16 cellular contexts compared by ENCODE assay signal in genomic region chr11:64276653-64277431, GRCh38. TPM values are rescaled to one million over a fixed set of nuclear protein-coding genes. Genes with fewer than 3 reads are reported as not detected.
A peak's percentile ranks its signal among the peaks of the same experiment; 100 is the strongest.
DNase-seq lines count a peak whose midpoint lies in the region; ATAC-seq, FAIRE-seq and TF ChIP-seq lines count a peak whose summit lies in the region.
"Had no signal": no experiment of that assay in that cellular context is flagged by ENCODE, and none has a peak within 500 bp of the region (broad histone marks: within the 10 kb centered on the region; RNA-seq: fewer than 3 reads in every experiment).

No MANE protein-coding gene starts in this region.

- 47% methylated on average over 15 of the region's 17 CpGs for WGBS in A549 (ENCODE audit: missing lambda C conversion rate)

- DNase-seq in A549 (ENCODE audit: low read depth in 1 of 2, low spot score in 1 of 2), result peak; percentile 44 to 81
- DNase-seq in HUDEP-2 (lab: John Stamatoyannopoulos, UW; ENCODE audit: unreplicated experiment in 76 of 76), result peak in 42 of 76 experiments; percentile 17 to 66 (median 40)
- peak; percentile 81 for DNase-seq in cerebellum (ENCODE audit: low spot score)
- no peak for DNase-seq in neural crest cell (ENCODE audit: low read depth, low spot score)
- no peak for DNase-seq in Kasumi-1 (lab: John Stamatoyannopoulos, UW)
- DNase-seq in SW 1271 (lab: John Stamatoyannopoulos, UW), result no peak
- no peak for DNase-seq in islet precursor cell
- DNase-seq: activated T-cell treated with anti-CD3 and anti-CD28 coated beads, Interleukin-2, amount 50 U/mL, for 4 hours; amniotic stem cell; effector memory CD4-positive, alpha-beta T cell; glutamatergic neuron; left cardiac atrium; nephron progenitor cell; NK-92 treated with Interleukin-12 subunit alpha and Interleukin-12 subunit beta, amount 100 ng/mL, for 24 hours; testis had no signal

- H3K4me3 ChIP-seq in A549, result no peak overlapping the region
- H3K4me3 ChIP-seq: testis had no signal

- H3K36me3 Mint-ChIP-seq in neural crest cell (ENCODE audit: low read depth), result no peaks in the 10 kb centered on the region

- peaks cover 8% of the 10 kb centered on the region for H3K4me1 Mint-ChIP-seq in neural crest cell

- ATAC-seq in A549 (peak; percentile 88 to 91), GM21367 (IDR thresholded peaks at IDR 0.05; ENCODE audit: unreplicated experiment) (no peak)
- ATAC-seq: activated T-cell treated with anti-CD3 and anti-CD28 coated beads, Interleukin-2, amount 50 U/mL, for 4 hours had no signal

- H3K27ac Mint-ChIP-seq in neural crest cell (ENCODE audit: unreplicated experiment), result no peak overlapping the region
- H3K27ac Mint-ChIP-seq: nephron progenitor cell had no signal

- peak overlapping the region; percentile 9 for H3K4me3 Mint-ChIP-seq in neural crest cell
- H3K4me3 Mint-ChIP-seq: activated T-cell treated with anti-CD3 and anti-CD28 coated beads, Interleukin-2, amount 50 U/mL, for 4 hours; nephron progenitor cell had no signal

- H3K9me3 Mint-ChIP-seq in neural crest cell, result no peaks in the 10 kb centered on the region
- H3K9me3 Mint-ChIP-seq: activated T-cell treated with anti-CD3 and anti-CD28 coated beads, Interleukin-2, amount 50 U/mL, for 4 hours; nephron progenitor cell had no signal

- CTCF ChIA-PET in A549 (lab: Yijun Ruan, JAX), result interaction anchor here (0.7 to 20.5 kb wide), 17 partner anchors 8 to 80 kb away, joined by 3 to 448 read pairs (median 3); partner anchors contain the start of genes CATSPERZ, ESRRA, PLCB3 and PPP1R14B

- H3K4me2 ChIP-seq in A549, result peak overlapping the region; percentile 56

- no peaks in the 10 kb centered on the region for H3K27me3 Mint-ChIP-seq in neural crest cell (ENCODE audit: low read depth)

- no peak for TF ChIP-seq RAD21 in A549 (conservative IDR thresholded peaks at IDR 0.05 in 1 of 2, IDR thresholded peaks at IDR 0.05 in 1 of 2)

- H3K27ac ChIP-seq in A549, result peak overlapping the region; percentile 65 to 84
- H3K27ac ChIP-seq: testis had no signal

- POLR2A ChIA-PET in A549 (lab: Yijun Ruan, JAX), result interaction anchor here (0.7 to 1.7 kb wide), 8 partner anchors 8 to 55 kb away, joined by 4 to 11 read pairs (median 6); partner anchors contain the start of genes CATSPERZ, FKBP2, PRDX5 and TRMT112

- no peak for TF ChIP-seq POLR2A in A549 (IDR thresholded peaks at IDR 0.05; ENCODE audit: low read length)

- FAIRE-seq in A549 (lab: Jason Lieb, UNC), result no peak

- no peak for TF ChIP-seq CTCF in A549 (IDR thresholded peaks at IDR 0.05)
- no peak for TF ChIP-seq CTCF in neural crest cell (conservative IDR thresholded peaks at IDR 0.05)

- H3K4me1 ChIP-seq in A549, result peaks cover 40% of the 10 kb centered on the region

- TF ChIP-seq EP300 in A549 (IDR thresholded peaks at IDR 0.05), result no peak

- no peaks in the 10 kb centered on the region for H3K9me3 ChIP-seq in A549
- H3K9me3 ChIP-seq: testis had no signal

TF ChIP-seq in A549, 52 proteins besides CTCF, POLR2A, EP300 and RAD21:
- no peak for TF ChIP-seq CBX8 (IDR thresholded peaks at IDR 0.05)
- TF ChIP-seq JUN (IDR thresholded peaks at IDR 0.05), result peak in 1 of 2 experiments; percentile 37; a peak in 1 of 5 replicates
- TF ChIP-seq HES2 (IDR thresholded peaks at IDR 0.05), result no peak
- TF ChIP-seq MAX (IDR thresholded peaks at IDR 0.05), result peak; percentile 61
- no peak for TF ChIP-seq FOSL2 (IDR thresholded peaks at IDR 0.05)
- TF ChIP-seq FOSL2 (CRISPR knock-in tag; IDR thresholded peaks at IDR 0.05), result peak; percentile 83

RNA-seq across cellular contexts. Expression of gene BAD, which starts 7.6 kb away (rescaled TPM):
- 33.7 and 35.6 TPM in 2 replicates for polyA plus RNA-seq in A549 (2011; rRNA removed)
- 78.5 and 99.7 TPM in 2 replicates for polyA plus RNA-seq in A549 (2012; cell fraction: cytosol; rRNA removed)
- polyA plus RNA-seq in A549 (2012; cell fraction: nucleus; rRNA removed), result 56.7 and 63.9 TPM in 2 replicates
- polyA plus RNA-seq in A549 (2017; fragmentation: RNase III; extraction: RNeasy Plus Mini Kit Qiagen cat#74134 plus additional on column Dnase treatment), result 65.7 to 68.4 TPM (median 66.4 TPM) in 3 replicates
- 7.1 and 11.8 TPM in 2 replicates for polyA minus RNA-seq in A549 (2011; rRNA and poly(A)+ RNA removed)
- 34.4 TPM for total RNA-seq in cerebellum
- 45.3 and 47.1 TPM in 2 replicates for total RNA-seq in neural crest cell

RNA-seq across cellular contexts. Expression of gene GPR137, which starts 8.8 kb away (rescaled TPM):
- polyA plus RNA-seq in A549 (2011; rRNA removed) (11.0 and 14.4 TPM in 2 replicates), A549 (2017; fragmentation: RNase III; extraction: RNeasy Plus Mini Kit Qiagen cat#74134 plus additional on column Dnase treatment) (33.9 to 38.5 TPM (median 37.4 TPM) in 3 replicates)
- polyA plus RNA-seq in A549 (2012; cell fraction: cytosol; rRNA removed), result 27.0 and 40.8 TPM in 2 replicates
- 77.0 and 77.5 TPM in 2 replicates for polyA plus RNA-seq in A549 (2012; cell fraction: nucleus; rRNA removed)
- 17.2 and 17.6 TPM in 2 replicates for polyA minus RNA-seq in A549 (2011; rRNA and poly(A)+ RNA removed)
- total RNA-seq in cerebellum (13.2 TPM), neural crest cell (55.9 and 61.4 TPM in 2 replicates)

RNA-seq across cellular contexts. Expression of gene KCNK4, which starts 14.3 kb away (rescaled TPM):
- polyA plus RNA-seq in A549 (2011; rRNA removed) (not detected in 2 replicates), A549 (2017; fragmentation: RNase III; extraction: RNeasy Plus Mini Kit Qiagen cat#74134 plus additional on column Dnase treatment) (0.12 to 0.28 TPM (median 0.17 TPM) in 3 replicates)
- 0.06 TPM in 1 of 2 replicates, not detected in the other for polyA plus RNA-seq in A549 (2012; cell fraction: cytosol; rRNA removed)
- 0.41 and 0.42 TPM in 2 replicates for polyA plus RNA-seq in A549 (2012; cell fraction: nucleus; rRNA removed)
- polyA minus RNA-seq in A549 (2011; rRNA and poly(A)+ RNA removed), result not detected in 2 replicates
- total RNA-seq in cerebellum (2.0 TPM), neural crest cell (not detected in 2 replicates)
- total RNA-seq: activated T-cell treated with anti-CD3 and anti-CD28 coated beads, Interleukin-2, amount 50 U/mL, for 4 hours had no signal

RNA-seq across cellular contexts. Expression of gene CATSPERZ, which starts 23.3 kb away (rescaled TPM):
- polyA plus RNA-seq in A549 (2011; rRNA removed) (1.9 TPM in 2 replicates), A549 (2017; fragmentation: RNase III; extraction: RNeasy Plus Mini Kit Qiagen cat#74134 plus additional on column Dnase treatment) (3.4 to 4.7 TPM (median 4.1 TPM) in 3 replicates)
- 5.9 TPM in 2 replicates for polyA plus RNA-seq in A549 (2012; cell fraction: cytosol; rRNA removed)
- 1.7 and 4.2 TPM in 2 replicates for polyA plus RNA-seq in A549 (2012; cell fraction: nucleus; rRNA removed)
- polyA minus RNA-seq in A549 (2011; rRNA and poly(A)+ RNA removed), result not detected in 2 replicates
- total RNA-seq in cerebellum (not detected), neural crest cell (not detected in 2 replicates)
- total RNA-seq: activated T-cell treated with anti-CD3 and anti-CD28 coated beads, Interleukin-2, amount 50 U/mL, for 4 hours had no signal

RNA-seq across cellular contexts. Expression of gene PLCB3, which starts 25.5 kb away (rescaled TPM):
- 8.8 and 9.9 TPM in 2 replicates for polyA plus RNA-seq in A549 (2011; rRNA removed)
- polyA plus RNA-seq in A549 (2012; cell fraction: cytosol; rRNA removed), result 22.3 and 28.0 TPM in 2 replicates
- 55.6 and 59.6 TPM in 2 replicates for polyA plus RNA-seq in A549 (2012; cell fraction: nucleus; rRNA removed)
- polyA plus RNA-seq in A549 (2017; fragmentation: RNase III; extraction: RNeasy Plus Mini Kit Qiagen cat#74134 plus additional on column Dnase treatment), result 19.2 to 21.3 TPM (median 21.2 TPM) in 3 replicates
- polyA minus RNA-seq in A549 (2011; rRNA and poly(A)+ RNA removed), result 17.1 and 22.3 TPM in 2 replicates
- total RNA-seq in cerebellum, result 9.2 TPM
- total RNA-seq in neural crest cell, result 36.4 and 40.5 TPM in 2 replicates

Comparison
In these comparisons a context has a peak if more than half of its experiments do, and no peak if none do; other contexts are left out.
1. DNase-seq: peak in A549 (2 of 2), HUDEP-2 (42 of 76) and cerebellum (single experiment); none in neural crest cell (single experiment), Kasumi-1 (0 of 2), SW 1271 (0 of 2) and islet precursor cell (single experiment).